ENCODE assay signal across 17 cellular contexts in genomic region chr2:218002103-218002502, GRCh38. TPM values are rescaled to one million over a fixed set of nuclear protein-coding genes. Genes with fewer than 3 reads are reported as not detected.
DNase-seq lines count a peak whose midpoint lies in the region; ATAC-seq, FAIRE-seq and TF ChIP-seq lines count a peak whose summit lies in the region.
"Had no signal": no experiment of that assay in that cellular context is flagged by ENCODE, and none has a peak within 500 bp of the region (broad histone marks: within the 10 kb centered on the region; RNA-seq: fewer than 3 reads in every experiment).

No MANE protein-coding gene starts in this region.

- WGBS in mesodermal cell (ENCODE audit: insufficient coverage in 2 of 2), 2 experiments = no CpG with 5 or more reads among the region's 3 CpGs

- CTCF ChIA-PET in OCI-LY7 (lab: Charles Lee; ENCODE audit: unreplicated experiment) = no interaction called here
- CTCF ChIA-PET in activated CD4-positive, alpha-beta T cell treated with anti-CD3 and anti-CD28 coated beads for 36 hours (lab: Charles Lee) = no interaction called here

- H3K27me3 ChIP-seq in GM23338 (ENCODE audit: insufficient read depth) (no peaks in the 10 kb centered on the region), subcutaneous abdominal adipose tissue (ENCODE audit: control insufficient read depth in 5 of 5, insufficient read depth in 4 of 5, low read length in 5 of 5) (no peaks in the 10 kb centered on the region)

- H3F3A ChIP-seq in GM23338 (replicated peaks; ENCODE audit: low read depth) = no peaks in the 10 kb centered on the region

- intact Hi-C loops in OCI-LY7 (cut with micrococcal nuclease; ENCODE audit: unreplicated experiment) = no loop called here
- intact Hi-C loops in activated CD4-positive, alpha-beta T cell treated with anti-CD3 and anti-CD28 coated beads for 36 hours (cut with DNase I, micrococcal nuclease) = no loop called here

- H3K27ac Mint-ChIP-seq in GM23338 = no peak overlapping the region; the same call in 1 of the 2 replicates
- no peak overlapping the region for H3K27ac Mint-ChIP-seq in activated CD4-positive, alpha-beta T cell treated with anti-CD3 and anti-CD28 coated beads for 36 hours
- H3K27ac Mint-ChIP-seq: activated CD8-positive, alpha-beta T cell treated with anti-CD3 and anti-CD28 coated beads for 36 hours; activated naive CD4-positive, alpha-beta T cell treated with anti-CD3 and anti-CD28 coated beads for 36 hours; dendritic cell treated with granulocyte-macrophage colony-stimulating factor and Interleukin-4, amounts not matched to agents 40 ng/mL and 50 ng/mL, for 4 days; natural killer cell had no signal

- H3K4me1 Mint-ChIP-seq in GM23338 = peaks cover 27% of the 10 kb centered on the region
- H3K4me1 Mint-ChIP-seq in activated CD4-positive, alpha-beta T cell treated with anti-CD3 and anti-CD28 coated beads for 36 hours = peaks cover 2% of the 10 kb centered on the region
- H3K4me1 Mint-ChIP-seq: natural killer cell had no signal

- H2AFZ ChIP-seq in GM23338 = no peak overlapping the region
- H2AFZ ChIP-seq in OCI-LY7 (ENCODE audit: low read length) = no peak overlapping the region

- ATAC-seq in GM23338 (no peak), GM19328 (IDR thresholded peaks at IDR 0.05; ENCODE audit: unreplicated experiment) (no peak)
- ATAC-seq in activated CD4-positive, alpha-beta T cell treated with anti-CD3 and anti-CD28 coated beads for 36 hours = no peak
- ATAC-seq: activated CD8-positive, alpha-beta T cell treated with anti-CD3 and anti-CD28 coated beads for 36 hours; natural killer cell had no signal

- no peaks in the 10 kb centered on the region for H3K36me3 Mint-ChIP-seq in GM23338 (ENCODE audit: low read depth)
- no peaks in the 10 kb centered on the region for H3K36me3 Mint-ChIP-seq in activated CD4-positive, alpha-beta T cell treated with anti-CD3 and anti-CD28 coated beads for 36 hours (ENCODE audit: low read depth)
- H3K36me3 Mint-ChIP-seq: natural killer cell had no signal

- BruUV-seq in OCI-LY7 (replicated peaks; lab: Mats Ljungman, UMichigan) = no TSS peak

- H3K9me3 Mint-ChIP-seq in GM23338 = no peaks in the 10 kb centered on the region
- H3K9me3 Mint-ChIP-seq in activated CD4-positive, alpha-beta T cell treated with anti-CD3 and anti-CD28 coated beads for 36 hours (ENCODE audit: low read depth) = no peaks in the 10 kb centered on the region
- H3K9me3 Mint-ChIP-seq: activated CD8-positive, alpha-beta T cell treated with anti-CD3 and anti-CD28 coated beads for 36 hours; activated naive CD4-positive, alpha-beta T cell treated with anti-CD3 and anti-CD28 coated beads for 36 hours; dendritic cell treated with granulocyte-macrophage colony-stimulating factor and Interleukin-4, amounts not matched to agents 40 ng/mL and 50 ng/mL, for 4 days; IgD-negative memory B cell; natural killer cell had no signal

- no peak overlapping the region for H3K4me3 Mint-ChIP-seq in GM23338
- H3K4me3 Mint-ChIP-seq in activated CD4-positive, alpha-beta T cell treated with anti-CD3 and anti-CD28 coated beads for 36 hours = no peak overlapping the region
- H3K4me3 Mint-ChIP-seq: activated CD8-positive, alpha-beta T cell treated with anti-CD3 and anti-CD28 coated beads for 36 hours; activated naive CD4-positive, alpha-beta T cell treated with anti-CD3 and anti-CD28 coated beads for 36 hours; dendritic cell treated with granulocyte-macrophage colony-stimulating factor and Interleukin-4, amounts not matched to agents 40 ng/mL and 50 ng/mL, for 4 days; IgD-negative memory B cell; natural killer cell had no signal

- H3K4me2 ChIP-seq in GM23338 (peak overlapping the region; percentile 32; the same call in 1 of the 2 replicates), OCI-LY7 (ENCODE audit: low read length) (no peak overlapping the region)

- no peaks in the 10 kb centered on the region for H3K9me3 ChIP-seq in mesodermal cell (ENCODE audit: control insufficient read depth, low read length)
- no peaks in the 10 kb centered on the region for H3K9me3 ChIP-seq in subcutaneous abdominal adipose tissue (ENCODE audit: control insufficient read depth in 5 of 5, low read length in 5 of 5)
- H3K9me3 ChIP-seq in OCI-LY7 (ENCODE audit: low read length) = no peaks in the 10 kb centered on the region

- H3K27ac ChIP-seq in GM23338 (ENCODE audit: low read depth) (no peak overlapping the region), mesodermal cell (ENCODE audit: low read depth, low read length, severe bottlenecking) (no peak overlapping the region), subcutaneous abdominal adipose tissue (ENCODE audit: low read depth, low read length) (peak overlapping the region; percentile 79), OCI-LY7 (ENCODE audit: low read depth, low read length, poor library complexity, severe bottlenecking) (no peak overlapping the region)

- TF ChIP-seq CTCF in GM23338 (conservative IDR thresholded peaks at IDR 0.05; ENCODE audit: low read depth in 2 of 2) (no peak), cardiac fibroblast (IDR thresholded peaks at IDR 0.05; ENCODE audit: low read depth, low read length) (no peak), OCI-LY7 (conservative IDR thresholded peaks at IDR 0.05; ENCODE audit: low read length) (no peak)

- FAIRE-seq in urothelium cell line (lab: Jason Lieb, UNC) = no peak
- FAIRE-seq: RCC 7860 had no signal

- peaks cover 14% of the 10 kb centered on the region; the same call in 1 of the 2 replicates for H3K4me1 ChIP-seq in GM23338 (ENCODE audit: insufficient read depth)
- peaks cover 66% of the 10 kb centered on the region for H3K4me1 ChIP-seq in mesodermal cell (ENCODE audit: control insufficient read depth, insufficient read depth, low read length, poor library complexity, severe bottlenecking)
- H3K4me1 ChIP-seq in subcutaneous abdominal adipose tissue (ENCODE audit: control insufficient read depth in 5 of 5, insufficient read depth in 5 of 5, low read length in 5 of 5) = peaks cover 16 to 95% (median 78%) of the 10 kb centered on the region in 5 donors
- H3K4me1 ChIP-seq in OCI-LY7 (ENCODE audit: insufficient read depth, low read length, poor library complexity, severe bottlenecking) = no peaks in the 10 kb centered on the region

- no peak overlapping the region for H3K4me3 ChIP-seq in GM23338
- H3K4me3 ChIP-seq in cardiac fibroblast (replicated peaks in 1 of 2; ENCODE audit: low read depth in 2 of 2, low read length in 2 of 2) = peak overlapping the region; percentile 59
- H3K4me3 ChIP-seq in mesodermal cell (ENCODE audit: extremely low read depth, insufficient read depth, low read length, poor library complexity, severe bottlenecking) = peak overlapping the region; percentile 18
- peak overlapping the region; percentile 57 to 82 (median 64) for H3K4me3 ChIP-seq in subcutaneous abdominal adipose tissue (ENCODE audit: low read depth in 1 of 5, low read length in 5 of 5)
- H3K4me3 ChIP-seq in OCI-LY7 (ENCODE audit: low read depth, low read length, poor library complexity, severe bottlenecking) = no peak overlapping the region

- H3K27me3 Mint-ChIP-seq in GM23338 (ENCODE audit: insufficient read depth, low read depth, poor library complexity) = peaks cover 18% of the 10 kb centered on the region
- H3K27me3 Mint-ChIP-seq in activated CD4-positive, alpha-beta T cell treated with anti-CD3 and anti-CD28 coated beads for 36 hours = peaks cover 2% of the 10 kb centered on the region

- H3K9ac ChIP-seq in subcutaneous abdominal adipose tissue (ENCODE audit: low read length in 5 of 5) = peak overlapping the region in 4 of 5 donors; percentile 17 to 75 (median 63)

- H4K20me1 ChIP-seq in GM23338 (replicated peaks; ENCODE audit: insufficient read depth) (no peaks in the 10 kb centered on the region), OCI-LY7 (ENCODE audit: insufficient read depth, low read length) (no peaks in the 10 kb centered on the region)

- H3K79me2 ChIP-seq in GM23338 (replicated peaks; ENCODE audit: insufficient read depth) = no peaks in the 10 kb centered on the region
- H3K79me2 ChIP-seq in OCI-LY7 (ENCODE audit: insufficient read depth, low read depth, low read length) = no peaks in the 10 kb centered on the region

- POLR2A ChIA-PET in OCI-LY7 (lab: Charles Lee) = no interaction called here
- POLR2A ChIA-PET in activated CD4-positive, alpha-beta T cell treated with anti-CD3 and anti-CD28 coated beads for 36 hours (lab: Charles Lee) = no interaction called here

- H3K9me2 ChIP-seq in GM23338 (ENCODE audit: insufficient read depth) = no peaks in the 10 kb centered on the region
- H3K9me2 ChIP-seq in OCI-LY7 (ENCODE audit: insufficient read depth, low read length) = no peaks in the 10 kb centered on the region

- no peaks in the 10 kb centered on the region for H3K36me3 ChIP-seq in GM23338 (ENCODE audit: insufficient read depth)
- H3K36me3 ChIP-seq in mesodermal cell (ENCODE audit: control insufficient read depth, insufficient read depth, low read length) = peaks cover 5% of the 10 kb centered on the region
- peaks cover 0 to 2% (median 0%) of the 10 kb centered on the region in 5 donors for H3K36me3 ChIP-seq in subcutaneous abdominal adipose tissue (ENCODE audit: control insufficient read depth in 5 of 5, insufficient read depth in 5 of 5, low read length in 5 of 5)
- H3K36me3 ChIP-seq in OCI-LY7 (ENCODE audit: insufficient read depth, low read length) = no peaks in the 10 kb centered on the region

- no peak for DNase-seq in GM23338 (ENCODE audit: low spot score)
- DNase-seq in cardiac fibroblast (ENCODE audit: low read depth in 2 of 2) = no peak
- no peak for DNase-seq in OCI-LY7 (ENCODE audit: low spot score)
- DNase-seq in activated CD4-positive, alpha-beta T cell treated with anti-CD3 and anti-CD28 coated beads for 36 hours = no peak
- DNase-seq in urothelium cell line (ENCODE audit: low spot score) = no peak
- DNase-seq: activated CD8-positive, alpha-beta T cell treated with anti-CD3 and anti-CD28 coated beads for 36 hours; activated naive CD4-positive, alpha-beta T cell treated with anti-CD3 and anti-CD28 coated beads for 36 hours; COR-L47; natural killer cell; NCI-H146; stimulated activated CD8-positive, alpha-beta memory T cell treated with anti-CD3 and anti-CD28 coated beads, Interleukin-4, amount 100 ng/mL, for 48 hours had no signal

TF ChIP-seq in GM23338, 12 proteins besides CTCF, POLR2A, EP300 and RAD21 (continues in another document):
- no peak for TF ChIP-seq ZNF331 (CRISPR knock-in tag; IDR thresholded peaks at IDR 0.05; ENCODE audit: low read depth)
- TF ChIP-seq POLR2AphosphoS5 (IDR thresholded peaks at IDR 0.05; ENCODE audit: low read depth) = no peak
- no peak for TF ChIP-seq EZH2phosphoT487 (IDR thresholded peaks at IDR 0.05; ENCODE audit: unreplicated experiment)

RNA-seq across cellular contexts. Expression of gene TNS1, which starts 0.7 kb away (rescaled TPM):
- 5.7 and 7.4 TPM in 2 replicates for total RNA-seq in GM23338 (2014; rRNA removed; shearing (Covaris generic))
- 1.3 and 2.0 TPM in 2 replicates for polyA plus RNA-seq in GM23338 (2016; fragmentation: Nextera tagmentation; extraction: Ambion mirVana)
- 26.9 TPM for polyA plus RNA-seq in mesodermal cell (2013, experiment 1 of 2)
- 24.8 TPM for polyA plus RNA-seq in mesodermal cell (2013, experiment 2 of 2)
- total RNA-seq in OCI-LY7 (2014; rRNA removed; shearing (Covaris generic)) = not detected in 2 replicates
- total RNA-seq in OCI-LY7 (2022) = not detected in 2 replicates
- total RNA-seq in activated CD4-positive, alpha-beta T cell treated with anti-CD3 and anti-CD28 coated beads for 36 hours = under 1 TPM; 0.64 to 0.88 TPM
- polyA plus RNA-seq: IgD-negative memory B cell had no signal

Comparison
In these comparisons a context has a peak if more than half of its experiments do, and no peak if none do; other contexts are left out.
1. H3K4me3 ChIP-seq: peak in cardiac fibroblast (2 of 2), mesodermal cell (single experiment) and subcutaneous abdominal adipose tissue (5 of 5); none in GM23338 (single experiment) and OCI-LY7 (single experiment).